ENCODE assay signal across 2 cellular contexts in the genomic region with DNA sequence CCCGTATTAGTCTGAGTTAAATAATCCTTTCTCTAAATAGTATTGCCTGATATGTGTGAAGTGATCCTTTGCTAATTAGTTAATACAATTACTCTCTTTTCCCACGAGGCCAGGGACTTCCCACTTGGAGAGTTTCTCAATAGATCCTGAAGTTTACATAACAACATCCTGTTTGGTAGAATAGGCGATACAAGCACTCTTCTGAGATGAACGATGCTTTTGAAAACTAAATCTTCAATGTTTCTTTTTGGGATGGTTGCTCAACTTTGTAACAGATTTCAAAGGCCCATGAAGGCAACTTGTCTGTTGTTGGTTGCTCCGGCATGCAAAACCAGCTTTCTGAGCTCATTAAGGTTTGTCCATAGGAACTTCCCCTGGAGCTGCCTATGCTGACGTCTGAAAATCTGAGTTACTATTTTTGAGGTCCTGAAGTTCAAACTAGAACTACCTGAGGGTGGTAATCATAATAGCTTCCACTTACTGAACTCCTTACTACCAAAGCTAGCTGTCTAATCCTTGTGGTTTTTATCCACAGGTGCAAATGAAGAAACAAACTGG.
A peak's percentile ranks its signal among the peaks of the same experiment; 100 is the strongest.
TF ChIP-seq lines count a peak whose summit lies in the region.

No MANE protein-coding gene starts in this region.

TF ChIP-seq in A549, 52 proteins besides CTCF, POLR2A, EP300 and RAD21:
- TF ChIP-seq NFE2L2 (conservative IDR thresholded peaks at IDR 0.05; ENCODE audit: low read length) (no peak), CEBPB (IDR thresholded peaks at IDR 0.05) (peak; percentile 29 to 62; a peak in 1 of 4 replicates)
TF ChIP-seq in A549: peak in this region for 1.

TF ChIP-seq in GM12878, 131 proteins besides CTCF, POLR2A, EP300 and RAD21:
- TF ChIP-seq, protein P1, sequence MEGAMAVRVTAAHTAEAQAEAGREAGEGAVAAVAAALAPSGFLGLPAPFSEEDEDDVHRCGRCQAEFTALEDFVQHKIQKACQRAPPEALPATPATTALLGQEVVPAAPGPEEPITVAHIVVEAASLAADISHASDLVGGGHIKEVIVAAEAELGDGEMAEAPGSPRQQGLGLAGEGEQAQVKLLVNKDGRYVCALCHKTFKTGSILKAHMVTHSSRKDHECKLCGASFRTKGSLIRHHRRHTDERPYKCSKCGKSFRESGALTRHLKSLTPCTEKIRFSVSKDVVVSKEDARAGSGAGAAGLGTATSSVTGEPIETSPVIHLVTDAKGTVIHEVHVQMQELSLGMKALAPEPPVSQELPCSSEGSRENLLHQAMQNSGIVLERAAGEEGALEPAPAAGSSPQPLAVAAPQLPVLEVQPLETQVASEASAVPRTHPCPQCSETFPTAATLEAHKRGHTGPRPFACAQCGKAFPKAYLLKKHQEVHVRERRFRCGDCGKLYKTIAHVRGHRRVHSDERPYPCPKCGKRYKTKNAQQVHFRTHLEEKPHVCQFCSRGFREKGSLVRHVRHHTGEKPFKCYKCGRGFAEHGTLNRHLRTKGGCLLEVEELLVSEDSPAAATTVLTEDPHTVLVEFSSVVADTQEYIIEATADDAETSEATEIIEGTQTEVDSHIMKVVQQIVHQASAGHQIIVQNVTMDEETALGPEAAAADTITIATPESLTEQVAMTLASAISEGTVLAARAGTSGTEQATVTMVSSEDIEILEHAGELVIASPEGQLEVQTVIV (IDR thresholded peaks at IDR 0.05; ENCODE audit: borderline replicate concordance, partially characterized antibody): no peak
- no peak for TF ChIP-seq YY1 (IDR thresholded peaks at IDR 0.05; ENCODE audit: low read depth, low read length)
- no peak for TF ChIP-seq ASH2L (IDR thresholded peaks at IDR 0.05; ENCODE audit: borderline replicate concordance, low read depth)
- TF ChIP-seq KDM1A (IDR thresholded peaks at IDR 0.05; ENCODE audit: borderline replicate concordance): no peak
TF ChIP-seq in GM12878: peak in this region for 0.
